Comparison of ENCODE assay signal across 7 cellular contexts in genomic region chr11:64225608-64226506, GRCh38. TPM values are rescaled to one million over a fixed set of nuclear protein-coding genes. Genes with fewer than 3 reads are reported as not detected.
A peak's percentile ranks its signal among the peaks of the same experiment; 100 is the strongest.
DNase-seq lines count a peak whose midpoint lies in the region; ATAC-seq and TF ChIP-seq lines count a peak whose summit lies in the region.

Gene NUDT22 (plus strand): TSS chr11:64226274. CDS start chr11:64226653, 379 bp downstream.
Gene TRPT1 (minus strand): TSS chr11:64226186. CDS start chr11:64225860, 326 bp downstream.

- peak; percentile 47 to 78 for DNase-seq in NCI-H524 (lab: John Stamatoyannopoulos, UW)
- DNase-seq in activated CD4-positive, alpha-beta T cell treated with anti-CD3 and anti-CD28 coated beads for 48 hours = peak; percentile 97
- peak; percentile 96 for DNase-seq in colonic mucosa
- peak; percentile 94 for DNase-seq in left kidney (ENCODE audit: low read depth, low spot score)
- DNase-seq in stimulated activated CD4-positive, alpha-beta T cell treated with anti-CD3 and anti-CD28 coated beads, Interleukin-1b, Interleukin-23, amount 100 ng/mL, for 48 hours = peak; percentile 93

- no peaks in the 10 kb centered on the region for H3K36me3 ChIP-seq in colonic mucosa

- intact Hi-C loops in colonic mucosa (cut with DNase I) = no loop called here

- H3K27me3 ChIP-seq in colonic mucosa = no peaks in the 10 kb centered on the region

- TF ChIP-seq CTCF in colonic mucosa (IDR thresholded peaks at IDR 0.05) = no peak

- H3K9me3 ChIP-seq in colonic mucosa = no peaks in the 10 kb centered on the region

- peak; percentile 54 for ATAC-seq in GM18498 (IDR thresholded peaks at IDR 0.05; ENCODE audit: unreplicated experiment)
- ATAC-seq in HG03103 (IDR thresholded peaks at IDR 0.05; ENCODE audit: low read depth, unreplicated experiment) = peak; percentile 41

- peak within 1 kb of the TSS; percentile 60 for H3K4me3 ChIP-seq in colonic mucosa

- peak within 1 kb of the TSS; percentile 83 for H3K27ac ChIP-seq in colonic mucosa

- peak within 1 kb of the TSS; percentile 97 to 99 for H3K9ac ChIP-seq in colonic mucosa (ENCODE audit: low read depth in 2 of 2, low read length in 2 of 2)

- H3K4me1 ChIP-seq in colonic mucosa = peaks cover 21% of the 10 kb centered on the region

RNA-seq across cellular contexts. Expression of gene NUDT22, which starts in this region (rescaled TPM):
- total RNA-seq in colonic mucosa = 100 to 1,000 TPM; 110 to 168 TPM

RNA-seq across cellular contexts. Expression of gene TRPT1, which starts in this region (rescaled TPM):
- 10 to 100 TPM; 52.3 to 63.6 TPM for total RNA-seq in colonic mucosa

Comparison
In these comparisons a context has a peak if more than half of its experiments do, and no peak if none do; other contexts are left out.
1. Peak in every context shown above with its lines: DNase-seq, ATAC-seq, H3K4me3 ChIP-seq and H3K27ac ChIP-seq.